Comparison of ENCODE assay signal across 8 cellular contexts in the genomic region with DNA sequence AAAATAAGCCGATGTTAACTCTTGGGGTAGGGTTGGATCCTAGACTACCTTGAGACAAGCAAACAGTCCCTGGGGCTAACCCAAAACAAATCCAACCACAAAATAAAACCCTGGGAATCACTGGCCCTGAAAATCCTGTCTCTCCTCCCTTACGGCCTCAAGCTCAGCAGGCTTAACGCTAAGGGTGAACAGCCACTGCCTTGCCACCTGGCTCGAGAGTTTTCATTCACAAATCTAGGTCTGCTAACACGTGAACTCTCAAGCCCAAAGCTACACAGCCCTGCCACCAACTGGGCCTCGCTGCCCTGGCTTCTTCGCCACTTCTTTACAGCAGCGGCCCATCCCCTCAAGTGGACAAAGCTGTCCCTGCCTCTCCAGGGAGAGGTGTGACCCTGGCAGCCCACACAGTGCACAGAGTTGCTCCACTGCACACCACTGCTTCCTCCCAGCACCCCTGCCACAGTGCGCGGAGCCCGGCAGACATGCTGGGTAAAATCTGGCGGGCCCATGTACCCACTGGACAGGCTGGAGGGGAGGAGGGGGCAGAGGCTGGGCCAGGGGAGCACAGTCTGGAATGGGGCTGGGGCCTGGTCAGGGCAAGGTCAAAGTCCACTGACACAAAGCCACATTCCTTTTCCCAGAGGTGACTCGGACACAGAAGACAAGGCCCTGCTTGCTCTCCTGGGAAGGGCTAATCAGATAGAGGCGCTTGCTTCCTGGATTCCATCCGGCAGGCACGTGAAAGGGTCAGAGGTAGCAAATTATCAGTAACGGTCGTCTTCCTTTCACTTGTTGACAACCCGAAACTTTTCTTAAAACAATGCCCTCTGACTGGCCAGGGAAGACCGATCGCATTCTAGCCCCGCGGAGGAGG. TPM values are rescaled to one million over a fixed set of nuclear protein-coding genes. Genes with fewer than 3 reads are reported as not detected.
DNase-seq lines count a peak whose midpoint lies in the region; ATAC-seq, FAIRE-seq and TF ChIP-seq lines count a peak whose summit lies in the region.

No MANE protein-coding gene starts in this region.

- BruUV-seq in GM12878 (replicated peaks; lab: Mats Ljungman, UMichigan) = no TSS peak

- POLR2A ChIA-PET in GM12878 (lab: Charles Lee) = interaction anchor here (0.7 to 2.4 kb wide), 2 partner anchors 13 to 16 kb away, joined by 3 to 13 read pairs; no protein-coding TSS in a partner anchor

- TF ChIP-seq POLR2A in GM12878 (IDR thresholded peaks at IDR 0.05; ENCODE audit: low read depth, low read length) (no peak), right lobe of liver (IDR thresholded peaks at IDR 0.05) (peak; percentile 11)

- H2AFZ ChIP-seq in GM12878 (ENCODE audit: control insufficient read depth, low read depth, low read length) = no peak overlapping the region; the same call in 1 of the 2 replicates

- H3K4me3 ChIP-seq in HUES64 (ENCODE audit: low read length) (peak overlapping the region; percentile 85), GM12878 (peak overlapping the region; percentile 95), right lobe of liver (peak overlapping the region; percentile 79 to 98 (median 87)), upper lobe of right lung (peak overlapping the region; percentile 85)

- no peak for DNase-seq in GM12878 (ENCODE audit: low read depth, low spot score)
- DNase-seq in right lobe of liver = peak in 2 of 3 donors; percentile 75 to 81
- no peak for DNase-seq in upper lobe of right lung
- DNase-seq in middle frontal gyrus (ENCODE audit: extremely low spot score, low spot score) = no peak
- no peak for DNase-seq in GM13976 (ENCODE audit: low spot score)

- no peaks in the 10 kb centered on the region for H3K4me1 ChIP-seq in HUES64 (ENCODE audit: insufficient read depth, low read length)
- peaks cover 5% of the 10 kb centered on the region; the same call in 1 of the 2 replicates for H3K4me1 ChIP-seq in GM12878 (ENCODE audit: control insufficient read depth, insufficient read depth, low read length)
- H3K4me1 ChIP-seq in right lobe of liver = peaks cover 0 to 31% (median 6%) of the 10 kb centered on the region in 4 donors
- peaks cover 13% of the 10 kb centered on the region for H3K4me1 ChIP-seq in upper lobe of right lung

- no peak for TF ChIP-seq EP300 in GM12878 (IDR thresholded peaks at IDR 0.05; ENCODE audit: borderline replicate concordance in 1 of 2, control insufficient read depth in 1 of 2, low read depth in 2 of 2, low read length in 2 of 2)

- intact Hi-C loops in GM12878 (cut with micrococcal nuclease; ENCODE audit: unreplicated experiment) (no loop called here), right lobe of liver (cut with DNase I) (no loop called here), upper lobe of right lung (cut with DNase I) (no loop called here)

- 50% methylated on average over 23 of the region's 23 CpGs for WGBS in HUES64
- WGBS in GM12878 (ENCODE audit: insufficient coverage, insufficient replicate concordance, low lambda C conversion rate, missing lambda C conversion rate) = 45% methylated on average over 23 of the region's 23 CpGs
- 12% methylated on average over 6 of the region's 23 CpGs for WGBS in right lobe of liver (ENCODE audit: insufficient coverage, low coverage, low lambda C conversion rate, missing lambda C conversion rate)

- SMC1A ChIA-PET in GM12878 (lab: Charles Lee; ENCODE audit: uncharacterized antibody, unreplicated experiment) = no interaction called here

- H3K79me2 ChIP-seq in GM12878 (ENCODE audit: control insufficient read depth, insufficient read depth, low read length) = peaks cover 13% of the 10 kb centered on the region

- H3K9me3 ChIP-seq in HUES64 (ENCODE audit: insufficient read depth, low read depth, low read length) (no peaks in the 10 kb centered on the region), GM12878 (replicated peaks; ENCODE audit: control insufficient read depth, insufficient read depth, low read length) (no peaks in the 10 kb centered on the region), right lobe of liver (no peaks in the 10 kb centered on the region), upper lobe of right lung (no peaks in the 10 kb centered on the region)

- TF ChIP-seq RAD21 in GM12878 (IDR thresholded peaks at IDR 0.05; ENCODE audit: insufficient read depth, low read depth, low read length) = no peak

- no peak for FAIRE-seq in GM12878 (lab: Jason Lieb, UNC)

- H3K27me3 ChIP-seq in HUES64 (ENCODE audit: insufficient read depth, low read length) = peaks cover 10% of the 10 kb centered on the region
- H3K27me3 ChIP-seq in GM12878 (replicated peaks in 1 of 2; ENCODE audit: control insufficient read depth in 2 of 2, insufficient read depth in 2 of 2, low read length in 1 of 2) = no peaks in the 10 kb centered on the region
- H3K27me3 ChIP-seq in right lobe of liver = no peaks in the 10 kb centered on the region
- H3K27me3 ChIP-seq in upper lobe of right lung = no peaks in the 10 kb centered on the region

- peaks cover 28% of the 10 kb centered on the region for H3K36me3 ChIP-seq in HUES64 (ENCODE audit: insufficient read depth, low read length)
- H3K36me3 ChIP-seq in GM12878 (ENCODE audit: control insufficient read depth in 2 of 2, insufficient read depth in 2 of 2, low read length in 1 of 2) = peaks cover 6 to 28% of the 10 kb centered on the region in 2 experiments
- H3K36me3 ChIP-seq in right lobe of liver = peaks cover 0 to 72% (median 28%) of the 10 kb centered on the region in 4 donors
- H3K36me3 ChIP-seq in upper lobe of right lung = peaks cover 46% of the 10 kb centered on the region

- TF ChIP-seq CTCF in C4-2B (conservative IDR thresholded peaks at IDR 0.05) (no peak), GM12878 (IDR thresholded peaks at IDR 0.05 in 2 of 3, conservative IDR thresholded peaks at IDR 0.05 in 1 of 3; ENCODE audit: control insufficient read depth in 2 of 3, extremely low read depth in 1 of 3, insufficient read depth in 1 of 3, low read depth in 3 of 3, low read length in 3 of 3) (no peak), right lobe of liver (IDR thresholded peaks at IDR 0.05) (no peak), upper lobe of right lung (IDR thresholded peaks at IDR 0.05) (no peak), GM13976 (IDR thresholded peaks at IDR 0.05; ENCODE audit: borderline replicate concordance, control extremely low read depth, extremely low read depth, insufficient read depth, missing control alignments) (no peak)

- CTCF ChIA-PET in GM12878 (lab: Yijun Ruan, JAX) = no interaction called here

- in situ Hi-C loops in GM12878 (cut with MboI) (no loop called here), GM13976 (cut with MboI; ENCODE audit: low sequenced_read_pairs, unreplicated experiment) (no loop called here)

- RAD21 ChIA-PET in GM12878 (lab: Charles Lee; ENCODE audit: unreplicated experiment) = no interaction called here

- H3K9ac ChIP-seq in HUES64 (ENCODE audit: low read depth, low read length) (peak overlapping the region; percentile 73), GM12878 (ENCODE audit: control insufficient read depth, insufficient read depth, low read length) (peak overlapping the region; percentile 64)

- H3K27ac ChIP-seq in C4-2B = peak overlapping the region; percentile 91
- H3K27ac ChIP-seq in HUES64 (ENCODE audit: low read depth, low read length) = peak overlapping the region; percentile 29; the same call in 1 of the 2 replicates
- H3K27ac ChIP-seq in GM12878 (ENCODE audit: control insufficient read depth, insufficient read depth) = peak overlapping the region; percentile 4; the same call in 1 of the 2 replicates
- peak overlapping the region; percentile 65 to 89 (median 78) for H3K27ac ChIP-seq in right lobe of liver
- H3K27ac ChIP-seq in upper lobe of right lung = peak overlapping the region; percentile 60

- peak overlapping the region; percentile 74 for H3K4me2 ChIP-seq in GM12878 (ENCODE audit: control insufficient read depth, insufficient read depth)

- ATAC-seq in GM12878 (peak; percentile 7; the same call in 1 of the 3 replicates), right lobe of liver (peak; percentile 41 to 55 (median 48)), upper lobe of right lung (peak; percentile 2), GM18511 (IDR thresholded peaks at IDR 0.05; ENCODE audit: unreplicated experiment) (no peak)

- H4K20me1 ChIP-seq in GM12878 (ENCODE audit: control insufficient read depth, insufficient read depth) = no peaks in the 10 kb centered on the region

RNA-seq across cellular contexts. Expression of gene PCYT2, which starts 1.0 kb away (rescaled TPM):
- 37.6 TPM for polyA plus RNA-seq in HUES64 (2013, experiment 1 of 2)
- polyA plus RNA-seq in HUES64 (2013, experiment 2 of 2) = 35.9 TPM
- 42.8 and 47.2 TPM in 2 replicates for total RNA-seq in GM12878 (2013; cell fraction: nucleolus; rRNA removed)
- total RNA-seq in GM12878 (2014; rRNA removed) (50.7 and 53.2 TPM in 2 replicates), GM12878 (2014; rRNA removed; fragmentation: Illumina TruSeq; extraction: Trizol) (23.5 and 25.4 TPM in 2 replicates), GM12878 (2021) (56.7 and 57.3 TPM in 2 replicates), right lobe of liver (100 to 1,000 TPM in 1 of 6 experiments, 10 to 100 TPM in 5; 63.5 to 103 (median 89.3) TPM), upper lobe of right lung (46.1 TPM)
- polyA plus RNA-seq in GM12878 (2011; ENCODE audit: low read depth) = 8.4 TPM
- polyA plus RNA-seq in GM12878 (2011; rRNA removed) (23.1 and 39.3 TPM in 2 replicates), GM12878 (2014; fragmentation: Illumina TruSeq; extraction: Trizol) (27.7 and 33.3 TPM in 2 replicates), GM12878 (2014; fragmentation: Nextera tagmentation; extraction: Ambion mirVana) (1 to 10 TPM in 1 of 2 experiments, under 1 TPM in 1; 0.63 to 1.2 TPM), GM12878 (2014; rRNA removed) (52.6 and 68.7 TPM in 2 replicates), GM12878 (2016; fragmentation: Nextera tagmentation; extraction: Ambion mirVana) (10 to 100 TPM; 58.2 to 72.0 TPM)
- 35.7 and 54.3 TPM in 2 replicates for polyA plus RNA-seq in GM12878 (2011; cell fraction: cytosol; rRNA removed)
- polyA plus RNA-seq in GM12878 (2011; cell fraction: nucleus; rRNA removed) = 196 and 208 TPM in 2 replicates
- 23.5 and 27.3 TPM in 2 replicates for polyA plus RNA-seq in GM12878 (2012)
- 28.7 and 37.6 TPM in 2 replicates for polyA minus RNA-seq in GM12878 (2011; rRNA and poly(A)+ RNA removed)
- polyA minus RNA-seq in GM12878 (2011; cell fraction: cytosol; rRNA and poly(A)+ RNA removed) = 7.6 and 16.2 TPM in 2 replicates
- polyA minus RNA-seq in GM12878 (2011; cell fraction: nucleus; rRNA and poly(A)+ RNA removed) = 47.8 and 54.3 TPM in 2 replicates

RNA-seq across cellular contexts. Expression of gene SIRT7, which starts 7.8 kb away (rescaled TPM):
- polyA plus RNA-seq in HUES64 (2013, experiment 1 of 2) = 12.9 TPM
- polyA plus RNA-seq in HUES64 (2013, experiment 2 of 2) = 10.5 TPM
- 30.0 and 32.9 TPM in 2 replicates for total RNA-seq in GM12878 (2013; cell fraction: nucleolus; rRNA removed)
- total RNA-seq in GM12878 (2014; rRNA removed) = 35.4 and 38.7 TPM in 2 replicates
- 14.1 and 15.3 TPM in 2 replicates for total RNA-seq in GM12878 (2014; rRNA removed; fragmentation: Illumina TruSeq; extraction: Trizol)
- 36.0 and 37.8 TPM in 2 replicates for total RNA-seq in GM12878 (2021)
- 16.5 TPM for polyA plus RNA-seq in GM12878 (2011; ENCODE audit: low read depth)
- polyA plus RNA-seq in GM12878 (2011; rRNA removed) = 5.9 and 8.6 TPM in 2 replicates
- 13.5 and 18.4 TPM in 2 replicates for polyA plus RNA-seq in GM12878 (2011; cell fraction: cytosol; rRNA removed)
- polyA plus RNA-seq in GM12878 (2011; cell fraction: nucleus; rRNA removed) = 61.4 and 89.1 TPM in 2 replicates
- 33.1 and 40.6 TPM in 2 replicates for polyA plus RNA-seq in GM12878 (2012)
- 6.4 and 17.4 TPM in 2 replicates for polyA plus RNA-seq in GM12878 (2014; fragmentation: Illumina TruSeq; extraction: Trizol)
- 1 to 10 TPM; 1.2 to 5.4 TPM for polyA plus RNA-seq in GM12878 (2014; fragmentation: Nextera tagmentation; extraction: Ambion mirVana)
- 49.7 and 56.2 TPM in 2 replicates for polyA plus RNA-seq in GM12878 (2014; rRNA removed)
- 10 to 100 TPM; 28.0 to 32.1 TPM for polyA plus RNA-seq in GM12878 (2016; fragmentation: Nextera tagmentation; extraction: Ambion mirVana)
- polyA minus RNA-seq in GM12878 (2011; rRNA and poly(A)+ RNA removed) = 35.6 and 60.0 TPM in 2 replicates
- polyA minus RNA-seq in GM12878 (2011; cell fraction: cytosol; rRNA and poly(A)+ RNA removed) = 26.1 and 26.8 TPM in 2 replicates
- 24.2 and 38.0 TPM in 2 replicates for polyA minus RNA-seq in GM12878 (2011; cell fraction: nucleus; rRNA and poly(A)+ RNA removed)
- total RNA-seq in right lobe of liver = 10 to 100 TPM in 4 of 6 experiments, 1 to 10 TPM in 2; 7.4 to 15.0 (median 12.2) TPM
- 27.5 TPM for total RNA-seq in upper lobe of right lung

RNA-seq across cellular contexts. Expression of gene NPB, which starts 8.2 kb away (rescaled TPM):
- 0.75 TPM for polyA plus RNA-seq in HUES64 (2013, experiment 1 of 2)
- 0.44 TPM for polyA plus RNA-seq in HUES64 (2013, experiment 2 of 2)
- 1.0 and 1.3 TPM in 2 replicates for total RNA-seq in GM12878 (2013; cell fraction: nucleolus; rRNA removed)
- total RNA-seq in GM12878 (2014; rRNA removed) = 0.05 and 0.23 TPM in 2 replicates
- total RNA-seq in GM12878 (2014; rRNA removed; fragmentation: Illumina TruSeq; extraction: Trizol) = 0.09 and 0.13 TPM in 2 replicates
- total RNA-seq in GM12878 (2021) = 0.29 TPM in 1 of 2 replicates, not detected in the other
- polyA plus RNA-seq in GM12878 (2011; ENCODE audit: low read depth) = 1.1 TPM
- 0.04 and 0.07 TPM in 2 replicates for polyA plus RNA-seq in GM12878 (2011; rRNA removed)
- 0.03 TPM in 1 of 2 replicates, not detected in the other for polyA plus RNA-seq in GM12878 (2011; cell fraction: cytosol; rRNA removed)
- 0.07 and 0.09 TPM in 2 replicates for polyA plus RNA-seq in GM12878 (2011; cell fraction: nucleus; rRNA removed)
- polyA plus RNA-seq in GM12878 (2012) = 0.07 and 0.15 TPM in 2 replicates
- polyA plus RNA-seq in GM12878 (2014; fragmentation: Illumina TruSeq; extraction: Trizol) = 0.03 TPM in 1 of 2 replicates, not detected in the other
- polyA plus RNA-seq in GM12878 (2014; fragmentation: Nextera tagmentation; extraction: Ambion mirVana) = under 1 TPM; 0.24 to 0.40 TPM
- polyA plus RNA-seq in GM12878 (2014; rRNA removed) = 0.04 and 0.12 TPM in 2 replicates
- under 1 TPM in 1 of 2 experiments, not detected in 1; 0.16 TPM for polyA plus RNA-seq in GM12878 (2016; fragmentation: Nextera tagmentation; extraction: Ambion mirVana)
- polyA minus RNA-seq in GM12878 (2011; rRNA and poly(A)+ RNA removed) = 0.51 and 0.72 TPM in 2 replicates
- polyA minus RNA-seq in GM12878 (2011; cell fraction: cytosol; rRNA and poly(A)+ RNA removed) = not detected in 2 replicates
- polyA minus RNA-seq in GM12878 (2011; cell fraction: nucleus; rRNA and poly(A)+ RNA removed) = 0.36 and 0.77 TPM in 2 replicates
- total RNA-seq in right lobe of liver = 1 to 10 TPM in 2 of 6 experiments, under 1 TPM in 2, not detected in 2; 0.12 to 1.5 (median 0.87) TPM
- 0.55 TPM for total RNA-seq in upper lobe of right lung

RNA-seq across cellular contexts. Expression of gene MAFG, which starts 17.3 kb away (rescaled TPM):
- polyA plus RNA-seq in HUES64 (2013, experiment 1 of 2) = 14.7 TPM
- polyA plus RNA-seq in HUES64 (2013, experiment 2 of 2) = 16.4 TPM
- 15.6 and 17.5 TPM in 2 replicates for total RNA-seq in GM12878 (2013; cell fraction: nucleolus; rRNA removed)
- 8.7 and 8.9 TPM in 2 replicates for total RNA-seq in GM12878 (2014; rRNA removed)
- total RNA-seq in GM12878 (2014; rRNA removed; fragmentation: Illumina TruSeq; extraction: Trizol) = 6.3 and 6.4 TPM in 2 replicates
- total RNA-seq in GM12878 (2021) = 18.1 and 20.1 TPM in 2 replicates
- 6.4 TPM for polyA plus RNA-seq in GM12878 (2011; ENCODE audit: low read depth)
- polyA plus RNA-seq in GM12878 (2011; rRNA removed) = 6.5 and 9.8 TPM in 2 replicates
- 14.8 and 16.6 TPM in 2 replicates for polyA plus RNA-seq in GM12878 (2011; cell fraction: cytosol; rRNA removed)
- 76.6 and 84.7 TPM in 2 replicates for polyA plus RNA-seq in GM12878 (2011; cell fraction: nucleus; rRNA removed)
- polyA plus RNA-seq in GM12878 (2012) = 13.3 and 15.1 TPM in 2 replicates
- polyA plus RNA-seq in GM12878 (2014; fragmentation: Illumina TruSeq; extraction: Trizol) = 7.8 and 9.5 TPM in 2 replicates
- polyA plus RNA-seq in GM12878 (2014; fragmentation: Nextera tagmentation; extraction: Ambion mirVana) = 1 to 10 TPM in 1 of 2 experiments, under 1 TPM in 1; 0.48 to 1.3 TPM
- polyA plus RNA-seq in GM12878 (2014; rRNA removed) = 13.5 and 14.7 TPM in 2 replicates
- 1 to 10 TPM; 2.7 TPM for polyA plus RNA-seq in GM12878 (2016; fragmentation: Nextera tagmentation; extraction: Ambion mirVana)
- 6.4 and 8.6 TPM in 2 replicates for polyA minus RNA-seq in GM12878 (2011; rRNA and poly(A)+ RNA removed)
- 2.8 and 3.4 TPM in 2 replicates for polyA minus RNA-seq in GM12878 (2011; cell fraction: cytosol; rRNA and poly(A)+ RNA removed)
- 5.6 and 7.9 TPM in 2 replicates for polyA minus RNA-seq in GM12878 (2011; cell fraction: nucleus; rRNA and poly(A)+ RNA removed)
- total RNA-seq in right lobe of liver = 10 to 100 TPM in 2 of 6 experiments, 1 to 10 TPM in 4; 7.4 to 12.9 (median 9.2) TPM
- 35.9 TPM for total RNA-seq in upper lobe of right lung

RNA-seq across cellular contexts. Expression of gene ANAPC11, which starts 18.7 kb away (rescaled TPM):
- 178 TPM for polyA plus RNA-seq in HUES64 (2013, experiment 1 of 2)
- 175 TPM for polyA plus RNA-seq in HUES64 (2013, experiment 2 of 2)
- 22.9 and 24.4 TPM in 2 replicates for total RNA-seq in GM12878 (2013; cell fraction: nucleolus; rRNA removed)
- total RNA-seq in GM12878 (2014; rRNA removed) = 141 and 152 TPM in 2 replicates
- 49.3 and 59.3 TPM in 2 replicates for total RNA-seq in GM12878 (2014; rRNA removed; fragmentation: Illumina TruSeq; extraction: Trizol)
- 137 and 147 TPM in 2 replicates for total RNA-seq in GM12878 (2021)
- 99.4 TPM for polyA plus RNA-seq in GM12878 (2011; ENCODE audit: low read depth)
- 119 and 207 TPM in 2 replicates for polyA plus RNA-seq in GM12878 (2011; rRNA removed)
- polyA plus RNA-seq in GM12878 (2011; cell fraction: cytosol; rRNA removed) = 481 and 566 TPM in 2 replicates
- 269 and 316 TPM in 2 replicates for polyA plus RNA-seq in GM12878 (2011; cell fraction: nucleus; rRNA removed)
- polyA plus RNA-seq in GM12878 (2012) = 164 and 182 TPM in 2 replicates
- polyA plus RNA-seq in GM12878 (2014; fragmentation: Illumina TruSeq; extraction: Trizol) = 5.6 and 28.5 TPM in 2 replicates
- polyA plus RNA-seq in GM12878 (2014; fragmentation: Nextera tagmentation; extraction: Ambion mirVana) = 100 to 1,000 TPM; 127 to 173 TPM
- 210 and 211 TPM in 2 replicates for polyA plus RNA-seq in GM12878 (2014; rRNA removed)
- polyA plus RNA-seq in GM12878 (2016; fragmentation: Nextera tagmentation; extraction: Ambion mirVana) = 100 to 1,000 TPM; 394 to 395 TPM
- polyA minus RNA-seq in GM12878 (2011; rRNA and poly(A)+ RNA removed) = 62.8 and 104 TPM in 2 replicates
- polyA minus RNA-seq in GM12878 (2011; cell fraction: cytosol; rRNA and poly(A)+ RNA removed) = 33.7 and 40.1 TPM in 2 replicates
- polyA minus RNA-seq in GM12878 (2011; cell fraction: nucleus; rRNA and poly(A)+ RNA removed) = 18.4 and 24.2 TPM in 2 replicates
- total RNA-seq in right lobe of liver = 100 to 1,000 TPM in 1 of 6 experiments, 10 to 100 TPM in 5; 54.3 to 101 (median 73.3) TPM
- 91.0 TPM for total RNA-seq in upper lobe of right lung

Comparison
In these comparisons a context has a peak if more than half of its experiments do, and no peak if none do; other contexts are left out.
1. H3K27ac ChIP-seq: peak in every context shown above with its lines; median percentile 91 in C4-2B; 78 in right lobe of liver; 60 in upper lobe of right lung; 29 in HUES64; 4 in GM12878.
2. DNase-seq: peak in right lobe of liver (2 of 3); none in GM12878 (single experiment), upper lobe of right lung (single experiment), middle frontal gyrus (single experiment) and GM13976 (single experiment).
3. Peak in every context shown above with its lines, with median percentiles within 50 percentile points of each other: H3K4me3 ChIP-seq.